ENCODE assay signal across 7 cellular contexts in the genomic region with DNA sequence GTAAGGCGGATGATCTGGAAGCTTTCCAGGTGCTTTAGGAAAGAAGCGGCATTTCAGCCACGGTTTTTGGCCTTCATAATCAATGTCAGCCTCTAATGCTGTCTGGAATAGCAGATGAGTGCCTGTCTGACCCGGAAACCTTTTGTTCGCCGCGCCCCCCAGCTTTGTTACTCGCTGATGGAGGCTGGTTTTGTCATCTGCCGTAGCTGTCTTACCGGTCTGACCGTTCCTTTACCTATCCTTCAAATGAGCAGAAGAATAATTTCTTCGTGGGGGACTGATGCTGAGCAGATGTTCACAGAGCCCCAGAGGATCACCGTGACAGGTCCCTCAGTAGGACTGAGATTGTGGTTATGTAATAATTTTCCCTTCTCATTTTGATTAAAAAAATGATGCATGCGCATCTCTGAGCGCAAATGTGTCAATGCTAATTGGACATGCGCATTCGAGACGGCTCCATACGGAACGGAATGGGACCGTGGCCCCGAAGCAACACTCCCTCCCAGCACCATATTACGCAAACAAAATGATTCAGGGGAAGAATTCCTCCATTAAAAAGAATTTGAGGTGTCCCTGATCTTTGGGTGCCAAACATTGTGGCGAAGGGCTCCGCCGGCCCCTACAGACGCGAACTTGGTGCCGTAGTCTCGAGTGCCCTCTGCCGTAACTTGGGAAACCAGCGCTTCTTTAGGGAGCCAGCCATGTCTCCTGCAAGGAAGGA.
DNase-seq lines count a peak whose midpoint lies in the region; ATAC-seq and TF ChIP-seq lines count a peak whose summit lies in the region.

No MANE protein-coding gene starts in this region.

- H3K27ac Mint-ChIP-seq in nephron, result no peak overlapping the region

- DNase-seq in LoVo (ENCODE audit: low spot score) (peak; percentile 56), fibroblast of the conjunctiva (ENCODE audit: low read depth) (peak; percentile 53)
- DNase-seq in activated CD4-positive, alpha-beta T cell treated with anti-CD3 and anti-CD28 coated beads, Interleukin-2, amount 50 U/mL, for 48 hours, result peak; percentile 31 to 33
- DNase-seq in NK-92 treated with Interleukin-12 subunit alpha and Interleukin-12 subunit beta, amount 100 ng/mL, for 24 hours (lab: John Stamatoyannopoulos, UW), result no peak

- no peaks in the 10 kb centered on the region for H3K4me1 ChIP-seq in ES-I3 (ENCODE audit: insufficient read depth, low read length)

- peak; percentile 72 to 82 (median 74) for TF ChIP-seq CTCF in nephron (IDR thresholded peaks at IDR 0.05; ENCODE audit: unreplicated experiment in 3 of 3)

- peak overlapping the region; percentile 46; the same call in 1 of the 2 replicates for H3K9ac ChIP-seq in ES-I3 (ENCODE audit: low read depth, low read length)

- no peaks in the 10 kb centered on the region for H3K9me3 ChIP-seq in ES-I3 (ENCODE audit: control insufficient read depth, insufficient read depth, low read length)

- peaks cover 80% of the 10 kb centered on the region for H3K27me3 Mint-ChIP-seq in nephron (ENCODE audit: low read depth)

- peak overlapping the region; percentile 75 to 78 (median 77) for H3K4me3 Mint-ChIP-seq in nephron

- no peaks in the 10 kb centered on the region for H3K36me3 Mint-ChIP-seq in nephron (ENCODE audit: low read depth)

- no peaks in the 10 kb centered on the region for H3K36me3 ChIP-seq in ES-I3 (ENCODE audit: insufficient read depth, low read length)

- no peak for ATAC-seq in HG03342 (IDR thresholded peaks at IDR 0.05; ENCODE audit: unreplicated experiment)

- no peaks in the 10 kb centered on the region for H3K4me1 Mint-ChIP-seq in nephron

- no peaks in the 10 kb centered on the region for H3K9me3 Mint-ChIP-seq in nephron
